In the genomic region with DNA sequence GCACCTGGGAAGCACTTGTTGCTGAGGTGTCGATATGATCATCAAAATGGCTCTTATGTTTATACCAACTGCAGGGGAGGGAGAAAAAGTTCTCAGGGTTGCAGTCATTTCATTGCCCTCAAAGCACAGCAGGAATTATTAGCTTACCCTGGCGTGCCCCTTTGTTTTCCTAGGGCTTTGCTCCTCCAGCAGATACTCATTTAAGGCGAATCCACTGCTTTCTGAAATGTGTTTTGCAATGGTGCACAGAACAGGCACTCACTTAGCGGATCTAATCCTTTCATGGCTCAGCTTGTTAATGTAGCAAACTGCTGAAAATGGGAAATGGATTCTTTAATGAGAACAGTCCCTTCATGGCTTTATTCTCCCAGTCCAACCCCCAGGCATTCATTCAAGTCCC, we compare ENCODE assay signal across 17 cellular contexts.
DNase-seq lines count a peak whose midpoint lies in the region; ATAC-seq and TF ChIP-seq lines count a peak whose summit lies in the region.
"Had no signal": no experiment of that assay in that cellular context is flagged by ENCODE, and none has a peak within 500 bp of the region (broad histone marks: within the 10 kb centered on the region; RNA-seq: fewer than 3 reads in every experiment).

No MANE protein-coding gene starts in this region.

- no peak overlapping the region for H3K27ac ChIP-seq in neural progenitor cell
- H3K27ac ChIP-seq: A549, KMS-11, Peyer's patch had no signal

- DNase-seq in NCI-H446 treated with DMSO at 0.1 percent for 48 hours (lab: John Stamatoyannopoulos, UW) (peak; percentile 36), NCI-H446 (lab: John Stamatoyannopoulos, UW) (no peak), NCI-H1417 (lab: John Stamatoyannopoulos, UW) (peak; percentile 60 to 93 (median 85)), NCI-H748 (lab: John Stamatoyannopoulos, UW; ENCODE audit: unreplicated experiment) (peak; percentile 87), neural progenitor cell (ENCODE audit: low spot score) (peak; percentile 77)
- no peak for DNase-seq in activated effector memory CD4-positive, alpha-beta T cell treated with Interleukin-2 at 50 U/mL for 16 hours
- DNase-seq in activated T-cell treated with anti-CD3 and anti-CD28 coated beads, Interleukin-2, amount 50 U/mL, for 4 hours: no peak
- DNase-seq: DMS79, MG63, NCI-H1105 treated with DMSO at 0.1 percent for 48 hours, NCI-H526 treated with DMSO at 0.1 percent for 48 hours, Peyer's patch, Right ventricle myocardium superior, T-helper 17 cell had no signal

- H3K9ac ChIP-seq in neural progenitor cell: no peak overlapping the region
- H3K9ac ChIP-seq: KMS-11 had no signal

- no peak for TF ChIP-seq CTCF in neural progenitor cell (IDR thresholded peaks at IDR 0.05)

- H3F3A ChIP-seq in neural progenitor cell (ENCODE audit: low read depth): peaks cover 54% of the 10 kb centered on the region

- peaks cover 61% of the 10 kb centered on the region for H4K20me1 ChIP-seq in neural progenitor cell (ENCODE audit: low read depth)

- H3K4me3 Mint-ChIP-seq in neural progenitor cell: peak overlapping the region; percentile 49
- no peak overlapping the region for H3K4me3 Mint-ChIP-seq in activated T-cell treated with anti-CD3 and anti-CD28 coated beads, Interleukin-2, amount 50 U/mL, for 4 hours
- H3K4me3 Mint-ChIP-seq: T-helper 17 cell had no signal

- ATAC-seq in GM21619 (IDR thresholded peaks at IDR 0.05; ENCODE audit: unreplicated experiment): no peak
- ATAC-seq in activated T-cell treated with anti-CD3 and anti-CD28 coated beads, Interleukin-2, amount 50 U/mL, for 4 hours: no peak
- ATAC-seq: A549, T-helper 17 cell had no signal

- no peak overlapping the region for H3K4me3 ChIP-seq in neural progenitor cell
- H3K4me3 ChIP-seq: A549, MG63, Peyer's patch had no signal

- H3K4me1 Mint-ChIP-seq in neural progenitor cell: peaks cover 26% of the 10 kb centered on the region
- H3K4me1 Mint-ChIP-seq in activated T-cell treated with anti-CD3 and anti-CD28 coated beads, Interleukin-2, amount 50 U/mL, for 4 hours (ENCODE audit: low read depth): no peaks in the 10 kb centered on the region
- H3K4me1 Mint-ChIP-seq: T-helper 17 cell had no signal

- peaks cover 66% of the 10 kb centered on the region for H3K27me3 Mint-ChIP-seq in neural progenitor cell (ENCODE audit: insufficient read depth, low read depth)
- peaks cover 6% of the 10 kb centered on the region for H3K27me3 Mint-ChIP-seq in activated T-cell treated with anti-CD3 and anti-CD28 coated beads, Interleukin-2, amount 50 U/mL, for 4 hours (ENCODE audit: low read depth)

- no peak overlapping the region for H2AFZ ChIP-seq in neural progenitor cell (replicated peaks)

- no peaks in the 10 kb centered on the region for H3K9me3 Mint-ChIP-seq in neural progenitor cell
- H3K9me3 Mint-ChIP-seq in activated T-cell treated with anti-CD3 and anti-CD28 coated beads, Interleukin-2, amount 50 U/mL, for 4 hours: no peaks in the 10 kb centered on the region

- H3K4me1 ChIP-seq in neural progenitor cell: peaks cover 47% of the 10 kb centered on the region
- H3K4me1 ChIP-seq: A549, Peyer's patch had no signal

- H3K9me3 ChIP-seq in neural progenitor cell (ENCODE audit: low read depth): no peaks in the 10 kb centered on the region
- H3K9me3 ChIP-seq: A549, MG63, Peyer's patch had no signal

- H3K79me2 ChIP-seq in neural progenitor cell (ENCODE audit: low read depth): no peaks in the 10 kb centered on the region

- no peaks in the 10 kb centered on the region for H3K36me3 Mint-ChIP-seq in neural progenitor cell
- no peaks in the 10 kb centered on the region for H3K36me3 Mint-ChIP-seq in activated T-cell treated with anti-CD3 and anti-CD28 coated beads, Interleukin-2, amount 50 U/mL, for 4 hours (ENCODE audit: insufficient read depth)

- H3K36me3 ChIP-seq in neural progenitor cell: no peaks in the 10 kb centered on the region
- H3K36me3 ChIP-seq: MG63, Peyer's patch had no signal

- no peak overlapping the region for H3K27ac Mint-ChIP-seq in neural progenitor cell
- H3K27ac Mint-ChIP-seq: T-helper 17 cell had no signal

- peak overlapping the region; percentile 61 for H3K4me2 ChIP-seq in neural progenitor cell
- H3K4me2 ChIP-seq: A549, KMS-11 had no signal

- H3K27me3 ChIP-seq in neural progenitor cell: peaks cover 90% of the 10 kb centered on the region
- H3K27me3 ChIP-seq: MG63, Peyer's patch had no signal

Comparison
In these comparisons a context has a peak if more than half of its experiments do, and no peak if none do; other contexts are left out.
1. DNase-seq: peak in NCI-H446 treated with DMSO at 0.1 percent for 48 hours (single experiment), NCI-H1417 (3 of 3), NCI-H748 (single experiment) and neural progenitor cell (single experiment); none in NCI-H446 (0 of 2), activated effector memory CD4-positive, alpha-beta T cell treated with Interleukin-2 at 50 U/mL for 16 hours (single experiment) and activated T-cell treated with anti-CD3 and anti-CD28 coated beads, Interleukin-2, amount 50 U/mL, for 4 hours (single experiment).